Comparison of ENCODE assay signal across 13 cellular contexts in genomic region chr2:69780907-69781306, GRCh38. TPM values are rescaled to one million over a fixed set of nuclear protein-coding genes. Genes with fewer than 3 reads are reported as not detected.
DNase-seq lines count a peak whose midpoint lies in the region; ATAC-seq and TF ChIP-seq lines count a peak whose summit lies in the region.
"Had no signal": no experiment of that assay in that cellular context is flagged by ENCODE, and none has a peak within 500 bp of the region (broad histone marks: within the 10 kb centered on the region; RNA-seq: fewer than 3 reads in every experiment).

No MANE protein-coding gene starts in this region.

- H3K27me3 Mint-ChIP-seq in Caco-2 (ENCODE audit: insufficient read depth, unreplicated experiment), result no peaks in the 10 kb centered on the region
- H3K27me3 Mint-ChIP-seq in activated B cell treated with CpG ODN at 0.5 μM for 24 hours, result no peaks in the 10 kb centered on the region
- no peaks in the 10 kb centered on the region for H3K27me3 Mint-ChIP-seq in endothelial cell (ENCODE audit: unreplicated experiment)
- H3K27me3 Mint-ChIP-seq: central memory CD8-positive, alpha-beta T cell had no signal

- H3K27ac ChIP-seq in HEK293 (ENCODE audit: extremely low read depth, low read depth, low read length) (no peak overlapping the region), muscle layer of duodenum (ENCODE audit: low read length) (peak overlapping the region; percentile 61)

- no TSS peak for BruUV-seq in Caco-2 (replicated peaks; lab: Mats Ljungman, UMichigan)

- H3K4me3 Mint-ChIP-seq in Caco-2 (ENCODE audit: unreplicated experiment) (no peak overlapping the region), activated B cell treated with CpG ODN at 0.5 μM for 24 hours (peak overlapping the region; percentile 8), endothelial cell (ENCODE audit: unreplicated experiment) (no peak overlapping the region)
- H3K4me3 Mint-ChIP-seq in stimulated activated effector memory CD8-positive, alpha-beta T cell treated with anti-CD3 and anti-CD28 coated beads, Interleukin-12 subunit alpha, Interleukin-12 subunit beta, amount 100 ng/mL, for 72 hours, result no peak overlapping the region
- H3K4me3 Mint-ChIP-seq: central memory CD8-positive, alpha-beta T cell had no signal

- H3K36me3 Mint-ChIP-seq in Caco-2 (ENCODE audit: insufficient read depth, unreplicated experiment), result peaks cover 4% of the 10 kb centered on the region
- peaks cover 4% of the 10 kb centered on the region for H3K36me3 Mint-ChIP-seq in activated B cell treated with CpG ODN at 0.5 μM for 24 hours (ENCODE audit: low read depth)
- H3K36me3 Mint-ChIP-seq in activated naive CD4-positive, alpha-beta T cell treated with anti-CD3 and anti-CD28 coated beads, Interleukin-2, amount 50 U/mL, for 72 hours, result peaks cover 0 to 14% of the 10 kb centered on the region in 2 donors
- no peaks in the 10 kb centered on the region for H3K36me3 Mint-ChIP-seq in endothelial cell (ENCODE audit: low read depth, unreplicated experiment)
- H3K36me3 Mint-ChIP-seq in stimulated activated effector memory CD8-positive, alpha-beta T cell treated with anti-CD3 and anti-CD28 coated beads, Interleukin-12 subunit alpha, Interleukin-12 subunit beta, amount 100 ng/mL, for 72 hours, result no peaks in the 10 kb centered on the region

- intact Hi-C loops in Caco-2 (cut with micrococcal nuclease; ENCODE audit: unreplicated experiment) (loop anchor here (1.0 to 2.0 kb wide), 5 partner anchors 8 to 47 kb away; no protein-coding TSS in a partner anchor), activated B cell treated with CpG ODN at 0.5 μM for 24 hours (cut with micrococcal nuclease) (no loop called here)

- H3K4me1 ChIP-seq in Caco-2, result peaks cover 59% of the 10 kb centered on the region
- H3K4me1 ChIP-seq in HEK293 (ENCODE audit: control insufficient read depth, insufficient read depth, low read length), result peaks cover 12% of the 10 kb centered on the region
- no peaks in the 10 kb centered on the region for H3K4me1 ChIP-seq in muscle layer of duodenum (ENCODE audit: control insufficient read depth in 1 of 2, insufficient read depth in 2 of 2, low read length in 2 of 2)

- H3K9me3 Mint-ChIP-seq in Caco-2 (ENCODE audit: unreplicated experiment), result no peaks in the 10 kb centered on the region
- H3K9me3 Mint-ChIP-seq in activated B cell treated with CpG ODN at 0.5 μM for 24 hours, result peaks cover 2% of the 10 kb centered on the region
- peaks cover 3 to 14% of the 10 kb centered on the region in 2 donors for H3K9me3 Mint-ChIP-seq in activated naive CD4-positive, alpha-beta T cell treated with anti-CD3 and anti-CD28 coated beads, Interleukin-2, amount 50 U/mL, for 72 hours
- no peaks in the 10 kb centered on the region for H3K9me3 Mint-ChIP-seq in endothelial cell (ENCODE audit: unreplicated experiment)
- H3K9me3 Mint-ChIP-seq in stimulated activated effector memory CD8-positive, alpha-beta T cell treated with anti-CD3 and anti-CD28 coated beads, Interleukin-12 subunit alpha, Interleukin-12 subunit beta, amount 100 ng/mL, for 72 hours, result no peaks in the 10 kb centered on the region
- H3K9me3 Mint-ChIP-seq: central memory CD8-positive, alpha-beta T cell had no signal

- TF ChIP-seq CTCF in Caco-2 (IDR thresholded peaks at IDR 0.05; ENCODE audit: insufficient read depth in 1 of 2, low read depth in 1 of 2, low read length in 1 of 2, severe bottlenecking in 1 of 2, unreplicated experiment in 1 of 2) (no peak), HEK293 (tag by site-specific recombination; IDR thresholded peaks at IDR 0.05) (no peak), activated B cell treated with CpG ODN at 0.5 μM for 24 hours (IDR thresholded peaks at IDR 0.05) (no peak), endothelial cell (IDR thresholded peaks at IDR 0.05; ENCODE audit: unreplicated experiment) (no peak)

- ATAC-seq in activated B cell treated with CpG ODN at 0.5 μM for 24 hours (ENCODE audit: low read depth), result no peak
- no peak for ATAC-seq in activated naive CD4-positive, alpha-beta T cell treated with anti-CD3 and anti-CD28 coated beads, Interleukin-2, amount 50 U/mL, for 72 hours
- ATAC-seq in stimulated activated effector memory CD8-positive, alpha-beta T cell treated with anti-CD3 and anti-CD28 coated beads, Interleukin-12 subunit alpha, Interleukin-12 subunit beta, amount 100 ng/mL, for 72 hours, result no peak

- H3K9me3 ChIP-seq in Caco-2 (peaks cover 9% of the 10 kb centered on the region), HEK293 (ENCODE audit: control insufficient read depth, insufficient read depth, low read depth, low read length) (no peaks in the 10 kb centered on the region), muscle layer of duodenum (ENCODE audit: control insufficient read depth in 1 of 2, low read length in 2 of 2) (no peaks in the 10 kb centered on the region)

- no peaks in the 10 kb centered on the region for H3K27me3 ChIP-seq in Caco-2 (replicated peaks; ENCODE audit: control insufficient read depth, insufficient read depth, low read length)
- H3K27me3 ChIP-seq in muscle layer of duodenum (ENCODE audit: low read depth, low read length), result no peaks in the 10 kb centered on the region

- POLR2A ChIA-PET in Caco-2 (lab: Charles Lee) (interaction anchor here (0.6 kb wide), 1 partner anchor 12 kb away, joined by 3 read pairs; no protein-coding TSS in a partner anchor), HEK293 (lab: Yijun Ruan, JAX) (interaction anchor here (1.0 kb wide), 1 partner anchor 39 kb away, joined by 3 read pairs; the partner anchor contains the start of gene ANXA4), activated B cell treated with CpG ODN at 0.5 μM for 24 hours (lab: Charles Lee) (interaction anchor here (0.6 to 0.8 kb wide), 2 partner anchors 18 to 49 kb away, joined by 3 to 6 read pairs; no protein-coding TSS in a partner anchor)

- CTCF ChIA-PET in Caco-2 (lab: Charles Lee) (interaction anchor here (0.6 to 0.9 kb wide), 2 partner anchors 14 to 56 kb away, joined by 3 to 8 read pairs; no protein-coding TSS in a partner anchor), HEK293 (lab: Yijun Ruan, JAX) (interaction anchor here (1.6 kb wide), 1 partner anchor 37 kb away, joined by 4 read pairs; no protein-coding TSS in a partner anchor), activated B cell treated with CpG ODN at 0.5 μM for 24 hours (lab: Charles Lee) (interaction anchor here (0.6 to 1.2 kb wide), 2 partner anchors 10 to 13 kb away, joined by 3 read pairs; no protein-coding TSS in a partner anchor)

- peak in 1 of 2 experiments; percentile 19 for DNase-seq in Caco-2
- no peak for DNase-seq in activated B cell treated with CpG ODN at 0.5 μM for 24 hours
- no peak for DNase-seq in T-helper 9 cell
- DNase-seq in activated naive CD4-positive, alpha-beta T cell treated with anti-CD3 and anti-CD28 coated beads, Interleukin-2, amount 50 U/mL, for 72 hours (ENCODE audit: low spot score in 2 of 2), result no peak
- no peak for DNase-seq in endothelial cell (ENCODE audit: low spot score)
- no peak for DNase-seq in stimulated activated effector memory CD8-positive, alpha-beta T cell treated with anti-CD3 and anti-CD28 coated beads, Interleukin-12 subunit alpha, Interleukin-12 subunit beta, amount 100 ng/mL, for 72 hours (ENCODE audit: low spot score in 2 of 2)
- DNase-seq: activated naive CD4-positive, alpha-beta T cell treated with anti-CD3 and anti-CD28 coated beads, Interleukin-2, amount 50 U/mL, for 16 hours; HCEC 1CT; NCI-H1436; nucleus accumbens had no signal

- H3K4me3 ChIP-seq in Caco-2 (ENCODE audit: low read depth, low read length) (no peak overlapping the region), HEK293 (ENCODE audit: low read depth, low read length) (no peak overlapping the region), muscle layer of duodenum (ENCODE audit: low read depth in 1 of 2, low read length in 2 of 2) (no peak overlapping the region)

- H3K4me1 Mint-ChIP-seq in Caco-2 (ENCODE audit: low read depth, unreplicated experiment) (peaks cover 33% of the 10 kb centered on the region), activated B cell treated with CpG ODN at 0.5 μM for 24 hours (peaks cover 44% of the 10 kb centered on the region), endothelial cell (ENCODE audit: unreplicated experiment) (peaks cover 2% of the 10 kb centered on the region)
- H3K4me1 Mint-ChIP-seq in stimulated activated effector memory CD8-positive, alpha-beta T cell treated with anti-CD3 and anti-CD28 coated beads, Interleukin-12 subunit alpha, Interleukin-12 subunit beta, amount 100 ng/mL, for 72 hours, result peaks cover 19% of the 10 kb centered on the region

- H3K36me3 ChIP-seq in Caco-2 (ENCODE audit: control insufficient read depth, insufficient read depth, low read length) (peaks cover 2% of the 10 kb centered on the region), HEK293 (ENCODE audit: control insufficient read depth in 2 of 2, insufficient read depth in 1 of 2, low read length in 2 of 2) (no peaks in the 10 kb centered on the region), muscle layer of duodenum (ENCODE audit: control insufficient read depth in 1 of 2, insufficient read depth in 2 of 2, low read length in 2 of 2) (peaks cover 3 to 8% of the 10 kb centered on the region in 2 donors)

- peak overlapping the region; percentile 16 for H3K27ac Mint-ChIP-seq in Caco-2 (ENCODE audit: unreplicated experiment)
- no peak overlapping the region for H3K27ac Mint-ChIP-seq in activated B cell treated with CpG ODN at 0.5 μM for 24 hours
- H3K27ac Mint-ChIP-seq in activated naive CD4-positive, alpha-beta T cell treated with anti-CD3 and anti-CD28 coated beads, Interleukin-2, amount 50 U/mL, for 72 hours, result no peak overlapping the region
- H3K27ac Mint-ChIP-seq in endothelial cell (ENCODE audit: unreplicated experiment), result no peak overlapping the region
- H3K27ac Mint-ChIP-seq in stimulated activated effector memory CD8-positive, alpha-beta T cell treated with anti-CD3 and anti-CD28 coated beads, Interleukin-12 subunit alpha, Interleukin-12 subunit beta, amount 100 ng/mL, for 72 hours, result no peak overlapping the region

RNA-seq across cellular contexts. Expression of gene ANXA4, which starts 39.0 kb away (rescaled TPM):
- total RNA-seq in Caco-2 (2022), result 90.8 and 92.0 TPM in 2 replicates
- 32.0 and 35.4 TPM in 2 replicates for total RNA-seq in activated B cell treated with CpG ODN at 0.5 μM for 24 hours
- 10 to 100 TPM; 22.4 to 32.0 TPM for total RNA-seq in activated naive CD4-positive, alpha-beta T cell treated with anti-CD3 and anti-CD28 coated beads, Interleukin-2, amount 50 U/mL, for 72 hours
- total RNA-seq in endothelial cell (ENCODE audit: unreplicated experiment), result 29.4 TPM

RNA-seq across cellular contexts. Expression of gene GMCL1, which starts 48.6 kb away (rescaled TPM):
- 13.8 and 17.5 TPM in 2 replicates for total RNA-seq in Caco-2 (2022)
- total RNA-seq in activated B cell treated with CpG ODN at 0.5 μM for 24 hours, result 8.0 and 13.0 TPM in 2 replicates
- 10 to 100 TPM; 22.8 to 44.9 TPM for total RNA-seq in activated naive CD4-positive, alpha-beta T cell treated with anti-CD3 and anti-CD28 coated beads, Interleukin-2, amount 50 U/mL, for 72 hours
- 8.6 TPM for total RNA-seq in endothelial cell (ENCODE audit: unreplicated experiment)
